ENCODE assay signal across 8 cellular contexts in genomic region chr17:49763735-49764558, GRCh38. TPM values are rescaled to one million over a fixed set of nuclear protein-coding genes. Genes with fewer than 3 reads are reported as not detected.
DNase-seq lines count a peak whose midpoint lies in the region; ATAC-seq, FAIRE-seq and TF ChIP-seq lines count a peak whose summit lies in the region.

Gene FAM117A, minus strand, starts transcription at chr17:49764131. Its CDS starts 44 bp downstream, at chr17:49764087.

- H3K4me2 ChIP-seq in HepG2 (ENCODE audit: low read depth, low read length): peak within 1 kb of the TSS; percentile 97

- TF ChIP-seq EP300 in HepG2 (IDR thresholded peaks at IDR 0.05; ENCODE audit: low read depth in 2 of 2, low read length in 2 of 2): no peak
- no peak for TF ChIP-seq EP300 in HepG2 (CRISPR knock-in tag; IDR thresholded peaks at IDR 0.05; ENCODE audit: borderline replicate concordance)

- H3K4me3 Mint-ChIP-seq in CD14-positive monocyte: peak within 1 kb of the TSS; percentile 92 to 96

- no peak for TF ChIP-seq RAD21 in HepG2 (CRISPR knock-in tag; IDR thresholded peaks at IDR 0.05)

- peaks cover 24% of the 10 kb centered on the region for H3K4me1 ChIP-seq in HepG2 (ENCODE audit: insufficient read depth, low read length)

- peak within 1 kb of the TSS; percentile 85 to 93 (median 88) for H3K27ac Mint-ChIP-seq in CD14-positive monocyte

- H3K9me3 Mint-ChIP-seq in CD14-positive monocyte: peaks cover 0 to 2% (median 1%) of the 10 kb centered on the region in 7 donors

- BruUV-seq in HepG2 (replicated peaks; lab: Mats Ljungman, UMichigan): no TSS peak

- H3K27ac ChIP-seq in HepG2 (ENCODE audit: extremely low read length, insufficient read depth, low read length): peak within 1 kb of the TSS; percentile 47

- POLR2A ChIA-PET in HepG2 (lab: Yijun Ruan, JAX): interaction anchor here (0.5 to 4.9 kb wide), 39 partner anchors 8 to 768 kb away, joined by 3 to 83 read pairs (median 5); partner anchors contain the start of genes KAT7, PHB1 and SLC35B1

- CTCF ChIA-PET in HepG2 (lab: Yijun Ruan, JAX; ENCODE audit: low intra/inter-chr PET ratio, low total read pairs): no interaction called here

- peaks cover 49% of the 10 kb centered on the region for H3K4me1 Mint-ChIP-seq in CD14-positive monocyte

- TF ChIP-seq POLR2A in HepG2 (IDR thresholded peaks at IDR 0.05; ENCODE audit: insufficient read depth in 1 of 2, low read depth in 2 of 2, low read length in 2 of 2): peak; percentile 93 to 97

- H2AFZ ChIP-seq in HepG2 (ENCODE audit: low read length): no peak within 1 kb of the TSS

- H3K27me3 ChIP-seq in HepG2 (ENCODE audit: control insufficient read depth in 1 of 2, insufficient read depth in 2 of 2, low read length in 2 of 2): no peaks in the 10 kb centered on the region

- intact Hi-C loops in CD14-positive monocyte (cut with micrococcal nuclease) (loop anchor here (2.0 to 5.0 kb wide), 3 partner anchors 25 to 55 kb away; no protein-coding TSS in a partner anchor), HepG2 (cut with micrococcal nuclease; ENCODE audit: unreplicated experiment) (loop anchor here (1.0 kb wide), 1 partner anchor 25 kb away; no protein-coding TSS in a partner anchor)

- ATAC-seq in GM19395 (IDR thresholded peaks at IDR 0.05; ENCODE audit: unreplicated experiment): peak; percentile 91
- peak; percentile 89 for ATAC-seq in HG03558 (IDR thresholded peaks at IDR 0.05; ENCODE audit: extremely low read depth, unreplicated experiment)
- ATAC-seq in HepG2: peak; percentile 98

- H3K27me3 Mint-ChIP-seq in CD14-positive monocyte (ENCODE audit: low read depth in 3 of 3): peaks cover 0 to 3% (median 0%) of the 10 kb centered on the region in 3 donors

- peak within 1 kb of the TSS; percentile 62 for H3K9ac ChIP-seq in HepG2 (ENCODE audit: insufficient read depth, low read depth, low read length)

- H3K4me3 ChIP-seq in HepG2 (replicated peaks in 1 of 3; ENCODE audit: insufficient read depth in 1 of 3, low read depth in 2 of 3, low read length in 3 of 3): peak within 1 kb of the TSS; percentile 73 to 97 (median 90)

- H4K20me1 ChIP-seq in HepG2 (ENCODE audit: insufficient read depth, low read length): no peaks in the 10 kb centered on the region

- no peaks in the 10 kb centered on the region for H3K9me3 ChIP-seq in HepG2 (ENCODE audit: low read length)

- DNase-seq in CD14-positive monocyte (ENCODE audit: low spot score): peak; percentile 91
- peak; percentile 98 for DNase-seq in NCI-H748 treated with DMSO at 0.1 percent for 48 hours (lab: John Stamatoyannopoulos, UW)
- peak; percentile 94 for DNase-seq in activated CD4-positive, alpha-beta T cell treated with anti-CD3 and anti-CD28 coated beads, Interleukin-2, amount 50 U/mL, for 1 hour
- DNase-seq in dermis blood vessel endothelial cell: peak; percentile 99
- DNase-seq in HepG2 (ENCODE audit: low spot score): peak; percentile 100
- DNase-seq in stimulated activated CD4-positive, alpha-beta T cell treated with anti-CD3 and anti-CD28 coated beads, Interleukin-2, amount 100 ng/mL, for 48 hours: peak; percentile 86 to 91

- peak; percentile 98 for FAIRE-seq in HepG2 (lab: Jason Lieb, UNC)

- TF ChIP-seq CTCF in CD14-positive monocyte (IDR thresholded peaks at IDR 0.05): no peak
- no peak for TF ChIP-seq CTCF in HepG2 (CRISPR knock-in tag; IDR thresholded peaks at IDR 0.05)

- 1% methylated on average over 32 of the region's 53 CpGs for WGBS in HepG2 (ENCODE audit: low lambda C conversion rate)

- in situ Hi-C loops in HepG2 (cut with HindIII; ENCODE audit: extremely low pct_ligation_motif_present, low pct_unique_long_range_greater_than_20kb): no loop called here

- H3K79me2 ChIP-seq in HepG2 (ENCODE audit: insufficient read depth, low read length): peaks cover 14% of the 10 kb centered on the region

- H3K36me3 Mint-ChIP-seq in CD14-positive monocyte: peaks cover 0 to 6% of the 10 kb centered on the region in 2 donors

- no peaks in the 10 kb centered on the region for H3K36me3 ChIP-seq in HepG2 (replicated peaks in 1 of 2; ENCODE audit: control insufficient read depth in 1 of 2, insufficient read depth in 2 of 2, low read length in 2 of 2)

TF ChIP-seq in HepG2, 621 proteins besides CTCF, POLR2A, EP300 and RAD21 (continues in another document):
- TF ChIP-seq KDM6A (CRISPR knock-in tag; IDR thresholded peaks at IDR 0.05; ENCODE audit: low read depth) (no peak), WIZ (CRISPR knock-in tag; IDR thresholded peaks at IDR 0.05) (no peak), GPBP1L1 (CRISPR knock-in tag; IDR thresholded peaks at IDR 0.05) (no peak), ZBTB39 (CRISPR knock-in tag; IDR thresholded peaks at IDR 0.05) (no peak), ZNF33A (CRISPR knock-in tag; IDR thresholded peaks at IDR 0.05; ENCODE audit: borderline replicate concordance) (no peak), ATF4 (CRISPR knock-in tag; IDR thresholded peaks at IDR 0.05) (no peak), TFAP4 (IDR thresholded peaks at IDR 0.05; ENCODE audit: borderline replicate concordance, low read depth) (no peak; the same call in 1 of the 2 replicates), NONO (IDR thresholded peaks at IDR 0.05) (no peak), NONO (CRISPR knock-in tag; conservative IDR thresholded peaks at IDR 0.05) (no peak)

RNA-seq across cellular contexts. Expression of gene FAM117A, which starts in this region (rescaled TPM):
- 10 to 100 TPM; 11.8 to 17.9 TPM for polyA plus RNA-seq in CD14-positive monocyte
- 15.5 and 25.4 TPM in 2 replicates for total RNA-seq in dermis blood vessel endothelial cell
- total RNA-seq in HepG2 (2016; rRNA removed; fragmentation: Illumina TruSeq; extraction: Trizol): 12.1 and 12.3 TPM in 2 replicates
- 10.9 and 12.0 TPM in 2 replicates for total RNA-seq in HepG2 (2016; cell fraction: cytosol; rRNA removed; fragmentation: Illumina TruSeq; extraction: Trizol; ENCODE audit: low read depth)
- total RNA-seq in HepG2 (2016; cell fraction: insoluble cytoplasmic fraction; rRNA removed; fragmentation: Illumina TruSeq; extraction: Trizol): 9.9 and 12.6 TPM in 2 replicates
- 21.3 and 21.9 TPM in 2 replicates for total RNA-seq in HepG2 (2016; cell fraction: membrane; rRNA removed; fragmentation: Illumina TruSeq; extraction: Trizol)
- 8.1 and 8.9 TPM in 2 replicates for total RNA-seq in HepG2 (2016; cell fraction: nucleus; rRNA removed; fragmentation: Illumina TruSeq; extraction: Trizol)
- polyA plus RNA-seq in HepG2 (2011; rRNA removed): 19.8 and 22.0 TPM in 2 replicates
- polyA plus RNA-seq in HepG2 (2011; cell fraction: cytosol; rRNA removed): 11.4 and 15.9 TPM in 2 replicates
- polyA plus RNA-seq in HepG2 (2011; cell fraction: nucleus; rRNA removed): 17.2 and 20.5 TPM in 2 replicates
- 11.3 and 12.2 TPM in 2 replicates for polyA plus RNA-seq in HepG2 (2012)
- polyA plus RNA-seq in HepG2 (2016; cell fraction: cytosol; fragmentation: Illumina TruSeq; extraction: Trizol; ENCODE audit: low read depth): 19.0 and 20.2 TPM in 2 replicates
- polyA plus RNA-seq in HepG2 (2016; cell fraction: insoluble cytoplasmic fraction; fragmentation: Illumina TruSeq; extraction: Trizol; ENCODE audit: low read depth): 19.2 and 23.6 TPM in 2 replicates
- 28.9 and 33.3 TPM in 2 replicates for polyA plus RNA-seq in HepG2 (2016; cell fraction: membrane; fragmentation: Illumina TruSeq; extraction: Trizol; ENCODE audit: low read depth)
- 20.1 and 22.1 TPM in 2 replicates for polyA plus RNA-seq in HepG2 (2016; cell fraction: nucleus; fragmentation: Illumina TruSeq; extraction: Trizol; ENCODE audit: insufficient read depth, low read depth)
- polyA minus RNA-seq in HepG2 (2011; rRNA and poly(A)+ RNA removed; ENCODE audit: low replicate concordance): 32.1 TPM in 1 of 2 replicates, not detected in the other
- polyA minus RNA-seq in HepG2 (2011; cell fraction: cytosol; rRNA and poly(A)+ RNA removed): 6.7 and 8.0 TPM in 2 replicates
- 7.9 and 8.7 TPM in 2 replicates for polyA minus RNA-seq in HepG2 (2011; cell fraction: nucleus; rRNA and poly(A)+ RNA removed)

Comparison
In these comparisons a context has a peak if more than half of its experiments do, and no peak if none do; other contexts are left out.
1. Peak in every context shown above with its lines: DNase-seq, ATAC-seq, H3K4me3 ChIP-seq and H3K27ac ChIP-seq.